Comparison of ENCODE assay signal across 8 cellular contexts in genomic region chr11:86799680-86800075, GRCh38. TPM values are rescaled to one million over a fixed set of nuclear protein-coding genes. Genes with fewer than 3 reads are reported as not detected.
DNase-seq lines count a peak whose midpoint lies in the region; ATAC-seq and TF ChIP-seq lines count a peak whose summit lies in the region.

No MANE protein-coding gene starts in this region.

- H3K27me3 Mint-ChIP-seq in CD8-positive, alpha-beta memory T cell = peaks cover 9 to 49% of the 10 kb centered on the region in 2 donors

- no peaks in the 10 kb centered on the region for H3K36me3 ChIP-seq in CD8-positive, alpha-beta memory T cell (ENCODE audit: insufficient read depth, low read length)
- H3K36me3 ChIP-seq in neuron (ENCODE audit: insufficient read depth, low read length) = peaks cover 7% of the 10 kb centered on the region

- TF ChIP-seq CTCF in fibroblast of mammary gland (conservative IDR thresholded peaks at IDR 0.05; ENCODE audit: control insufficient read depth, insufficient read depth, low read depth, low read length) = no peak

- H3K27ac Mint-ChIP-seq in CD8-positive, alpha-beta memory T cell = peak overlapping the region in 1 of 8 donors; percentile 87

- H3K36me3 Mint-ChIP-seq in CD8-positive, alpha-beta memory T cell = no peaks in the 10 kb centered on the region

- H3K9me3 ChIP-seq in CD8-positive, alpha-beta memory T cell (ENCODE audit: low read length) = no peaks in the 10 kb centered on the region
- H3K9me3 ChIP-seq in neuron (ENCODE audit: low read length) = no peaks in the 10 kb centered on the region

- peak overlapping the region in 6 of 7 donors; percentile 54 to 74 (median 66) for H3K4me3 Mint-ChIP-seq in CD8-positive, alpha-beta memory T cell

- H3K9me3 Mint-ChIP-seq in CD8-positive, alpha-beta memory T cell = no peaks in the 10 kb centered on the region

- peak overlapping the region; percentile 13 for H2AFZ ChIP-seq in neuron (ENCODE audit: low read depth, low read length)

- H3K27me3 ChIP-seq in CD8-positive, alpha-beta memory T cell (ENCODE audit: insufficient read depth, low read length, poor library complexity, severe bottlenecking) = no peaks in the 10 kb centered on the region
- no peaks in the 10 kb centered on the region for H3K27me3 ChIP-seq in neuron (ENCODE audit: insufficient read depth, low read length)

- POLR2A ChIA-PET in CD8-positive, alpha-beta memory T cell (lab: Charles Lee) = no interaction called here

- ATAC-seq in HG02973 (IDR thresholded peaks at IDR 0.05; ENCODE audit: unreplicated experiment) (no peak), GM19467 (IDR thresholded peaks at IDR 0.05; ENCODE audit: unreplicated experiment) (no peak), GM18502 (IDR thresholded peaks at IDR 0.05; ENCODE audit: poor library complexity, unreplicated experiment) (no peak), HG03039 (IDR thresholded peaks at IDR 0.05; ENCODE audit: unreplicated experiment) (no peak)

- H3K4me1 ChIP-seq in CD8-positive, alpha-beta memory T cell (ENCODE audit: insufficient read depth, low read length) = no peaks in the 10 kb centered on the region
- H3K4me1 ChIP-seq in neuron (ENCODE audit: insufficient read depth, low read length) = peaks cover 31% of the 10 kb centered on the region

- no peak overlapping the region for H3K4me3 ChIP-seq in CD8-positive, alpha-beta memory T cell (ENCODE audit: low read length)
- H3K4me3 ChIP-seq in fibroblast of mammary gland (ENCODE audit: control insufficient read depth, low read depth, low read length) (peak overlapping the region; percentile 38), neuron (ENCODE audit: low read length) (peak overlapping the region; percentile 79)

- CTCF ChIA-PET in CD8-positive, alpha-beta memory T cell (lab: Charles Lee) = interaction anchor here (0.8 kb wide), 1 partner anchor 13 kb away, joined by 3 read pairs; no protein-coding TSS in a partner anchor

- no peak for DNase-seq in CD8-positive, alpha-beta memory T cell
- DNase-seq in SK-N-DZ (ENCODE audit: low spot score) = peak; percentile 21
- DNase-seq in fibroblast of mammary gland (ENCODE audit: low read depth) = no peak

- H3K4me1 Mint-ChIP-seq in CD8-positive, alpha-beta memory T cell = peaks cover 3 to 26% (median 8%) of the 10 kb centered on the region in 3 donors

- H3K27ac ChIP-seq in CD8-positive, alpha-beta memory T cell (ENCODE audit: low read depth, low read length) = no peak overlapping the region

RNA-seq across cellular contexts. Expression of gene PRSS23, which starts 0.7 kb away (rescaled TPM):
- 1 to 10 TPM; 4.0 to 4.9 TPM for total RNA-seq in CD8-positive, alpha-beta memory T cell
- 13.3 TPM for polyA plus RNA-seq in CD8-positive, alpha-beta memory T cell
- polyA plus RNA-seq in SK-N-DZ (2014; cell fraction: cytosol; rRNA removed) = 3.0 and 5.2 TPM in 2 replicates
- polyA plus RNA-seq in SK-N-DZ (2014; cell fraction: nucleus; rRNA removed) = 0.87 and 1.3 TPM in 2 replicates
